18 cellular contexts compared by ENCODE assay signal in the genomic region with DNA sequence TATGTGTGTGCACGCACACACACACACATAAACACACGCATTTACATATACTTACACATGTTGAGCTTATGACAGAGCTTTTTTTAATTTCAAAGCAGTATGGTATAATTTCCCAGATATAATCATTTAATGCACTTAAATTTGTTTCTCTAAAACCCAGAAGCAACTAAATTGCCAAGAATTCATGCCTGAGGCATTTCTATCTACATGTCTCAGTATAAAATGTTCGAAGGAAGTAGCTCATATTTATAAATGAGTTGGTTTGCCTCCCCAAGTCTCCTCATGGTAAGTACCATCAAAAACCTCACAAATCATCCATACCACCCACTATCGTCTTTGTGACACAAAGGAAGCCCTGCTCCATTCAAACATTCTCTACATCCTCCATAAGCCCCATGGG.
"Had no signal": no experiment of that assay in that cellular context is flagged by ENCODE, and none has a peak within 500 bp of the region (broad histone marks: within the 10 kb centered on the region; RNA-seq: fewer than 3 reads in every experiment).

No MANE protein-coding gene starts in this region.

- H3K36me3 ChIP-seq: gastroesophageal sphincter had no signal

- H3K9ac ChIP-seq: parathyroid adenoma had no signal

- H3K27ac ChIP-seq: gastroesophageal sphincter, parathyroid adenoma had no signal

- H3K27ac Mint-ChIP-seq: activated CD8-positive, alpha-beta T cell treated with anti-CD3 and anti-CD28 coated beads for 36 hours; activated naive CD4-positive, alpha-beta T cell treated with anti-CD3 and anti-CD28 coated beads, Interleukin-2, amount 50 U/mL, for 24 hours; naive thymus-derived CD4-positive, alpha-beta T cell; type B pancreatic cell; WTC11 had no signal

- H3K4me3 ChIP-seq: gastroesophageal sphincter, mucosa of descending colon, skin epidermis had no signal

- H3K9me3 Mint-ChIP-seq: activated CD8-positive, alpha-beta T cell treated with anti-CD3 and anti-CD28 coated beads for 36 hours; activated naive CD4-positive, alpha-beta T cell treated with anti-CD3 and anti-CD28 coated beads, Interleukin-2, amount 50 U/mL, for 24 hours; activated T-cell treated with anti-CD3 and anti-CD28 coated beads, Interleukin-2, amount 50 U/mL, for 4 hours had no signal

- H3K4me1 Mint-ChIP-seq: activated naive CD4-positive, alpha-beta T cell treated with anti-CD3 and anti-CD28 coated beads, Interleukin-2, amount 50 U/mL, for 24 hours; naive thymus-derived CD4-positive, alpha-beta T cell had no signal

- H3K9me3 ChIP-seq: gastroesophageal sphincter, mucosa of descending colon had no signal

- DNase-seq: activated CD4-positive, alpha-beta T cell treated with anti-CD3 and anti-CD28 coated beads for 48 hours; activated CD8-positive, alpha-beta T cell treated with anti-CD3 and anti-CD28 coated beads for 36 hours; activated effector memory CD4-positive, alpha-beta T cell treated with anti-CD3 and anti-CD28 coated beads, Interleukin-2, amount 50 U/mL, for 16 hours; activated T-cell treated with anti-CD3 and anti-CD28 coated beads, Interleukin-2, amount 50 U/mL, for 4 hours; cortex of kidney; effector memory CD4-positive, alpha-beta T cell; mucosa of descending colon; naive thymus-derived CD4-positive, alpha-beta T cell; stimulated activated CD4-positive, alpha-beta T cell treated with anti-CD3 and anti-CD28 coated beads, Interleukin-15, amount 100 ng/mL, for 24 hours; stimulated activated CD4-positive, alpha-beta T cell treated with anti-CD3 and anti-CD28 coated beads, Interleukin-4, amount 100 ng/mL, for 1 hour; stimulated activated naive CD4-positive, alpha-beta T cell; SW 1271 had no signal

- H3K36me3 Mint-ChIP-seq: activated naive CD4-positive, alpha-beta T cell treated with anti-CD3 and anti-CD28 coated beads, Interleukin-2, amount 50 U/mL, for 24 hours; naive thymus-derived CD4-positive, alpha-beta T cell; type B pancreatic cell; WTC11 had no signal

- H3K4me3 Mint-ChIP-seq: activated CD8-positive, alpha-beta T cell treated with anti-CD3 and anti-CD28 coated beads for 36 hours; activated naive CD4-positive, alpha-beta T cell treated with anti-CD3 and anti-CD28 coated beads, Interleukin-2, amount 50 U/mL, for 24 hours; activated T-cell treated with anti-CD3 and anti-CD28 coated beads, Interleukin-2, amount 50 U/mL, for 4 hours; naive thymus-derived CD4-positive, alpha-beta T cell; type B pancreatic cell; WTC11 had no signal

- ATAC-seq: activated CD8-positive, alpha-beta T cell treated with anti-CD3 and anti-CD28 coated beads for 36 hours; activated T-cell treated with anti-CD3 and anti-CD28 coated beads, Interleukin-2, amount 50 U/mL, for 4 hours; gastroesophageal sphincter; mucosa of descending colon; naive thymus-derived CD4-positive, alpha-beta T cell; WTC11 had no signal
